ENCODE assay signal across 1 cellular context in the genomic region with DNA sequence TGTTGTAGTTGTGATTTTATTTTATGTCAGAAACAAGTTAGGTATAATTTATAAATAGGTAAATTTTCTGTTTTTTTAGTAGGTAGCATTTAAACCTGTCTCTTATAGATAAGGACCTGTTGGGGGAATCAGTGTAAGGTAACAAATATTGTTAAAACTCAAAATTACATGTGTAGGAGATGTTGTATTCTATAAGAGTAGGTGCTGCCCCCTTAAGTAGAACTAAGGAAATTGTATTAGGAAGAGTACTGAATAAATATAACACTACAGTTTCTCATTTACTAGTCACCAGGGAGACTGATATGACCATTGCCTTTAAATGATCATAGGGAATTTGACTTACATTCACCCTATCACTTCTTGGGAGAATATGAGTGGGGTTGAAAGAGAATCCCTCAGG.
TF ChIP-seq lines count a peak whose summit lies in the region.

No MANE protein-coding gene starts in this region.

TF ChIP-seq in K562, 482 proteins besides CTCF, POLR2A, EP300 and RAD21:
- TF ChIP-seq MTA3 (IDR thresholded peaks at IDR 0.05; ENCODE audit: borderline replicate concordance): no peak
- TF ChIP-seq, protein P1, sequence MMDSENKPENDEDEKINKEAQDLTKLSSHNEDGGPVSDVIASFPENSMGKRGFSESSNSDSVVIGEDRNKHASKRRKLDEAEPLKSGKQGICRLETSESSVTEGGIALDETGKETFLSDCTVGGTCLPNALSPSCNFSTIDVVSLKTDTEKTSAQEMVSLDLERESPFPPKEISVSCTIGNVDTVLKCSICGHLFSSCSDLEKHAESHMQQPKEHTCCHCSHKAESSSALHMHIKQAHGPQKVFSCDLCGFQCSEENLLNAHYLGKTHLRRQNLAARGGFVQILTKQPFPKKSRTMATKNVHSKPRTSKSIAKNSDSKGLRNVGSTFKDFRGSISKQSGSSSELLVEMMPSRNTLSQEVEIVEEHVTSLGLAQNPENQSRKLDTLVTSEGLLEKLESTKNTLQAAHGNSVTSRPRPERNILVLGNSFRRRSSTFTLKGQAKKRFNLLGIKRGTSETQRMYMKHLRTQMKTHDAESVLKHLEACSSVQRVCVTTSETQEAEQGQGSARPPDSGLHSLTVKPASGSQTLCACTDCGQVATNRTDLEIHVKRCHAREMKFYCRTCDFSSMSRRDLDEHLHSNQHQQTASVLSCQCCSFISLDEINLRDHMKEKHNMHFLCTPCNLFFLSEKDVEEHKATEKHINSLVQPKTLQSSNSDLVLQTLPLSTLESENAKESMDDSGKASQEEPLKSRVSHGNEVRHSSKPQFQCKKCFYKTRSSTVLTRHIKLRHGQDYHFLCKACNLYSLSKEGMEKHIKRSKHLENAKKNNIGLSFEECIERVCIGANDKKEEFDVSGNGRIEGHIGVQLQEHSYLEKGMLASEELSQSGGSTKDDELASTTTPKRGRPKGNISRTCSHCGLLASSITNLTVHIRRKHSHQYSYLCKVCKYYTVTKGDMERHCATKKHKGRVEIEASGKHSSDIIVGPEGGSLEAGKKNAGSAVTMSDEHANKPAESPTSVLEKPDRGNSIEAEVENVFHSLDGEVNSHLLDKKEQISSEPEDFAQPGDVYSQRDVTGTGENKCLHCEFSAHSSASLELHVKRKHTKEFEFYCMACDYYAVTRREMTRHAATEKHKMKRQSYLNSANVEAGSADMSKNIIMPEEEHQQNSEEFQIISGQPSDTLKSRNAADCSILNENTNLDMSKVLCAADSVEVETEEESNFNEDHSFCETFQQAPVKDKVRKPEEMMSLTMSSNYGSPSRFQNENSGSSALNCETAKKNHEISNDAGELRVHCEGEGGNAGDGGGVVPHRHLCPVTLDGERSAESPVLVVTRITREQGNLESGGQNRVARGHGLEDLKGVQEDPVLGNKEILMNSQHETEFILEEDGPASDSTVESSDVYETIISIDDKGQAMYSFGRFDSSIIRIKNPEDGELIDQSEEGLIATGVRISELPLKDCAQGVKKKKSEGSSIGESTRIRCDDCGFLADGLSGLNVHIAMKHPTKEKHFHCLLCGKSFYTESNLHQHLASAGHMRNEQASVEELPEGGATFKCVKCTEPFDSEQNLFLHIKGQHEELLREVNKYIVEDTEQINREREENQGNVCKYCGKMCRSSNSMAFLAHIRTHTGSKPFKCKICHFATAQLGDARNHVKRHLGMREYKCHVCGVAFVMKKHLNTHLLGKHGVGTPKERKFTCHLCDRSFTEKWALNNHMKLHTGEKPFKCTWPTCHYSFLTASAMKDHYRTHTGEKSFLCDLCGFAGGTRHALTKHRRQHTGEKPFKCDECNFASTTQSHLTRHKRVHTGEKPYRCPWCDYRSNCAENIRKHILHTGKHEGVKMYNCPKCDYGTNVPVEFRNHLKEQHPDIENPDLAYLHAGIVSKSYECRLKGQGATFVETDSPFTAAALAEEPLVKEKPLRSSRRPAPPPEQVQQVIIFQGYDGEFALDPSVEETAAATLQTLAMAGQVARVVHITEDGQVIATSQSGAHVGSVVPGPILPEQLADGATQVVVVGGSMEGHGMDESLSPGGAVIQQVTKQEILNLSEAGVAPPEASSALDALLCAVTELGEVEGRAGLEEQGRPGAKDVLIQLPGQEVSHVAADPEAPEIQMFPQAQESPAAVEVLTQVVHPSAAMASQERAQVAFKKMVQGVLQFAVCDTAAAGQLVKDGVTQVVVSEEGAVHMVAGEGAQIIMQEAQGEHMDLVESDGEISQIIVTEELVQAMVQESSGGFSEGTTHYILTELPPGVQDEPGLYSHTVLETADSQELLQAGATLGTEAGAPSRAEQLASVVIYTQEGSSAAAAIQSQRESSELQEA (IDR thresholded peaks at IDR 0.05; ENCODE audit: low read depth): no peak
TF ChIP-seq in K562: peak in this region for 0.
